Comparison of ENCODE assay signal across 1 cellular context in the genomic region with DNA sequence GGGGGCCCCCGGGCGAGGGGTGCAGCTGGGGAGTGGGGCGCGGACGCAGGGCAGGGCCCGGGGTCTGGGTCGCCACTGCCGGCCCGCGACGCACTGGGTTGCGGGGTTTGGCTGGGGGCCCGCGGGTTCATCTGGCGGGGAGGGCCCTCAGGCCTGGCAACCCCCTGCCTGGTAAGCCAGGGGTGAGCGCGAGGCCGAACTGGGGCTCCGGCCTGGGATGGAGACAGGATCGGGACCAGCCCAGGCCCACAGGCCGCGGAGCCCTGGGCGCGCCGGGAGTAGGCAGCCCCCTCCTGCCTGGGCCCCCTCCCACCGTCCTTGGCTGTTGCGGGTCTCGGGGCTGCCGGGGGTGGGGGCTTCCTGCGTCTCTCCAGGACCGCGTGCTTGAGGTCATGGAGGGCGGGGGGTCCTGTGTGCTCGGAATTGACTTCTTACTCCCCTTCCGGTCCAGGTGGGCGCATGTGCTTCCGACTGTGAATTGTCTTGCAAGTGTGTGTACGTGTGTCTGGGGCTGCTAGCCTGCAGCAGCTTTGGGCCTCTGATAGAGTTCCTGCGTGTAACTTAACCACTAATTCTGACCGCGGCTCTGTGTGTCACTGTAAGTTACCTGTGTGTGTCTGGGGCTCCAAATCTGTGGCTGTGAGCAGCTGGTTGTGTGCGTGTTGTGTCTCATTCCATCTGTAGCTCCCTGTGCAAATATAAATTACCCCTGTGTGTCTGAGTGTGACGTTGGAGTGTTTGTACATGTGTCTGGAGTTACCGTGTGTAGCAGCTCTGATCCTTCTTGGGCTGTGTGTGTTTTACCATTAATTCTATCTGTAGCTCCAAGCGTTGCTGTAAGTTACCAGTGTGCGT.
TF ChIP-seq lines count a peak whose summit lies in the region.

No MANE protein-coding gene starts in this region.

TF ChIP-seq in HepG2, 621 proteins besides CTCF, POLR2A, EP300 and RAD21 (continued from another document and continues in another):
- TF ChIP-seq, protein P1, sequence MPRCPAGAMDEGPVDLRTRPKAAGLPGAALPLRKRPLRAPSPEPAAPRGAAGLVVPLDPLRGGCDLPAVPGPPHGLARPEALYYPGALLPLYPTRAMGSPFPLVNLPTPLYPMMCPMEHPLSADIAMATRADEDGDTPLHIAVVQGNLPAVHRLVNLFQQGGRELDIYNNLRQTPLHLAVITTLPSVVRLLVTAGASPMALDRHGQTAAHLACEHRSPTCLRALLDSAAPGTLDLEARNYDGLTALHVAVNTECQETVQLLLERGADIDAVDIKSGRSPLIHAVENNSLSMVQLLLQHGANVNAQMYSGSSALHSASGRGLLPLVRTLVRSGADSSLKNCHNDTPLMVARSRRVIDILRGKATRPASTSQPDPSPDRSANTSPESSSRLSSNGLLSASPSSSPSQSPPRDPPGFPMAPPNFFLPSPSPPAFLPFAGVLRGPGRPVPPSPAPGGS (CRISPR knock-in tag; IDR thresholded peaks at IDR 0.05) = no peak
- TF ChIP-seq GABPB1 (CRISPR knock-in tag; IDR thresholded peaks at IDR 0.05) (peak; percentile 70), ZFP62 (CRISPR knock-in tag; IDR thresholded peaks at IDR 0.05) (no peak), DMAP1 (CRISPR knock-in tag; IDR thresholded peaks at IDR 0.05) (peak; percentile 45; the same call in 1 of the 2 replicates), MXI1 (IDR thresholded peaks at IDR 0.05; ENCODE audit: borderline replicate concordance, low read depth, low read length) (no peak), CBX1 (IDR thresholded peaks at IDR 0.05; ENCODE audit: low read depth) (no peak), ZBTB21 (CRISPR knock-in tag; IDR thresholded peaks at IDR 0.05) (no peak), NFKB2 (CRISPR knock-in tag; IDR thresholded peaks at IDR 0.05; ENCODE audit: borderline replicate concordance) (no peak), CBX5 (CRISPR knock-in tag; IDR thresholded peaks at IDR 0.05; ENCODE audit: borderline replicate concordance) (0 out of 2 replicates have a peak, but pooled peaks have one; percentile 8), MIER2 (CRISPR knock-in tag; IDR thresholded peaks at IDR 0.05) (no peak), MIXL1 (CRISPR knock-in tag; IDR thresholded peaks at IDR 0.05) (no peak), NFATC3 (CRISPR knock-in tag; IDR thresholded peaks at IDR 0.05) (no peak), ZNF558 (CRISPR knock-in tag; IDR thresholded peaks at IDR 0.05; ENCODE audit: borderline replicate concordance) (peak; percentile 48; the same call in 1 of the 2 replicates), WIZ (CRISPR knock-in tag; IDR thresholded peaks at IDR 0.05) (no peak), PITX1 (CRISPR knock-in tag; IDR thresholded peaks at IDR 0.05) (0 out of 2 replicates have a peak, but pooled peaks have one; percentile 10), ZBTB7A (CRISPR knock-in tag; IDR thresholded peaks at IDR 0.05) (peak; percentile 51; the same call in 1 of the 2 replicates), HNRNPK (IDR thresholded peaks at IDR 0.05; ENCODE audit: low read depth, low read length, poor library complexity, severe bottlenecking) (peak; percentile 48), KDM3A (CRISPR knock-in tag; IDR thresholded peaks at IDR 0.05; ENCODE audit: low read depth) (peak; percentile 29; the same call in 1 of the 2 replicates), XRCC5 (optimal IDR thresholded peaks at IDR 0.05; ENCODE audit: low read length) (no peak), HMGA1 (CRISPR knock-in tag; conservative IDR thresholded peaks at IDR 0.05) (no peak), ARNTL (CRISPR knock-in tag; IDR thresholded peaks at IDR 0.05) (no peak; the same call in 1 of the 2 replicates), ZNF629 (CRISPR knock-in tag; conservative IDR thresholded peaks at IDR 0.05) (no peak), MYC (CRISPR knock-in tag; IDR thresholded peaks at IDR 0.05; ENCODE audit: borderline replicate concordance) (peak; percentile 86), ZNF788 (CRISPR knock-in tag; IDR thresholded peaks at IDR 0.05; ENCODE audit: borderline replicate concordance) (peak; percentile 51; the same call in 1 of the 2 replicates), MZF1 (CRISPR knock-in tag; IDR thresholded peaks at IDR 0.05; ENCODE audit: borderline replicate concordance) (no peak), ZNF879 (CRISPR knock-in tag; IDR thresholded peaks at IDR 0.05) (0 out of 2 replicates have a peak, but pooled peaks have one; percentile 51)
- TF ChIP-seq, protein P2, sequence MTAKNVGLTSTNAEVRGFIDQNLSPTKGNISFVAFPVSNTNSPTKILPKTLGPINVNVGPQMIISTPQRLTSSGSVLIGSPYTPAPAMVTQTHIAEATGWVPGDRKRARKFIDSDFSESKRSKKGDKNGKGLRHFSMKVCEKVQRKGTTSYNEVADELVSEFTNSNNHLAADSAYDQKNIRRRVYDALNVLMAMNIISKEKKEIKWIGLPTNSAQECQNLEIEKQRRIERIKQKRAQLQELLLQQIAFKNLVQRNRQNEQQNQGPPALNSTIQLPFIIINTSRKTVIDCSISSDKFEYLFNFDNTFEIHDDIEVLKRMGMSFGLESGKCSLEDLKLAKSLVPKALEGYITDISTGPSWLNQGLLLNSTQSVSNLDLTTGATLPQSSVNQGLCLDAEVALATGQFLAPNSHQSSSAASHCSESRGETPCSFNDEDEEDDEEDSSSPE (CRISPR knock-in tag; IDR thresholded peaks at IDR 0.05) = 0 out of 2 replicates have a peak, but pooled peaks have one; percentile 24
- TF ChIP-seq, protein P3, sequence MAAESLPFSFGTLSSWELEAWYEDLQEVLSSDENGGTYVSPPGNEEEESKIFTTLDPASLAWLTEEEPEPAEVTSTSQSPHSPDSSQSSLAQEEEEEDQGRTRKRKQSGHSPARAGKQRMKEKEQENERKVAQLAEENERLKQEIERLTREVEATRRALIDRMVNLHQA (CRISPR knock-in tag; IDR thresholded peaks at IDR 0.05) = no peak
- TF ChIP-seq, protein P4, sequence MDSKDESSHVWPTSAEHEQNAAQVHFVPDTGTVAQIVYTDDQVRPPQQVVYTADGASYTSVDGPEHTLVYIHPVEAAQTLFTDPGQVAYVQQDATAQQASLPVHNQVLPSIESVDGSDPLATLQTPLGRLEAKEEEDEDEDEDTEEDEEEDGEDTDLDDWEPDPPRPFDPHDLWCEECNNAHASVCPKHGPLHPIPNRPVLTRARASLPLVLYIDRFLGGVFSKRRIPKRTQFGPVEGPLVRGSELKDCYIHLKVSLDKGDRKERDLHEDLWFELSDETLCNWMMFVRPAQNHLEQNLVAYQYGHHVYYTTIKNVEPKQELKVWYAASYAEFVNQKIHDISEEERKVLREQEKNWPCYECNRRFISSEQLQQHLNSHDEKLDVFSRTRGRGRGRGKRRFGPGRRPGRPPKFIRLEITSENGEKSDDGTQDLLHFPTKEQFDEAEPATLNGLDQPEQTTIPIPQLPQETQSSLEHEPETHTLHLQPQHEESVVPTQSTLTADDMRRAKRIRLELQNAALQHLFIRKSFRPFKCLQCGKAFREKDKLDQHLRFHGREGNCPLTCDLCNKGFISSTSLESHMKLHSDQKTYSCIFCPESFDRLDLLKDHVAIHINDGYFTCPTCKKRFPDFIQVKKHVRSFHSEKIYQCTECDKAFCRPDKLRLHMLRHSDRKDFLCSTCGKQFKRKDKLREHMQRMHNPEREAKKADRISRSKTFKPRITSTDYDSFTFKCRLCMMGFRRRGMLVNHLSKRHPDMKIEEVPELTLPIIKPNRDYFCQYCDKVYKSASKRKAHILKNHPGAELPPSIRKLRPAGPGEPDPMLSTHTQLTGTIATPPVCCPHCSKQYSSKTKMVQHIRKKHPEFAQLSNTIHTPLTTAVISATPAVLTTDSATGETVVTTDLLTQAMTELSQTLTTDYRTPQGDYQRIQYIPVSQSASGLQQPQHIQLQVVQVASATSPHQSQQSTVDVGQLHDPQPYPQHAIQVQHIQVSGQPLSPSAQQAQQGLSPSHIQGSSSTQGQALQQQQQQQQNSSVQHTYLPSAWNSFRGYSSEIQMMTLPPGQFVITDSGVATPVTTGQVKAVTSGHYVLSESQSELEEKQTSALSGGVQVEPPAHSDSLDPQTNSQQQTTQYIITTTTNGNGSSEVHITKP (CRISPR knock-in tag; IDR thresholded peaks at IDR 0.05; ENCODE audit: low read depth) = no peak
- TF ChIP-seq, protein P5, sequence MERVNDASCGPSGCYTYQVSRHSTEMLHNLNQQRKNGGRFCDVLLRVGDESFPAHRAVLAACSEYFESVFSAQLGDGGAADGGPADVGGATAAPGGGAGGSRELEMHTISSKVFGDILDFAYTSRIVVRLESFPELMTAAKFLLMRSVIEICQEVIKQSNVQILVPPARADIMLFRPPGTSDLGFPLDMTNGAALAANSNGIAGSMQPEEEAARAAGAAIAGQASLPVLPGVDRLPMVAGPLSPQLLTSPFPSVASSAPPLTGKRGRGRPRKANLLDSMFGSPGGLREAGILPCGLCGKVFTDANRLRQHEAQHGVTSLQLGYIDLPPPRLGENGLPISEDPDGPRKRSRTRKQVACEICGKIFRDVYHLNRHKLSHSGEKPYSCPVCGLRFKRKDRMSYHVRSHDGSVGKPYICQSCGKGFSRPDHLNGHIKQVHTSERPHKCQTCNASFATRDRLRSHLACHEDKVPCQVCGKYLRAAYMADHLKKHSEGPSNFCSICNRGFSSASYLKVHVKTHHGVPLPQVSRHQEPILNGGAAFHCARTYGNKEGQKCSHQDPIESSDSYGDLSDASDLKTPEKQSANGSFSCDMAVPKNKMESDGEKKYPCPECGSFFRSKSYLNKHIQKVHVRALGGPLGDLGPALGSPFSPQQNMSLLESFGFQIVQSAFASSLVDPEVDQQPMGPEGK (CRISPR knock-in tag; IDR thresholded peaks at IDR 0.05) = peak; percentile 81
- TF ChIP-seq, protein P6, sequence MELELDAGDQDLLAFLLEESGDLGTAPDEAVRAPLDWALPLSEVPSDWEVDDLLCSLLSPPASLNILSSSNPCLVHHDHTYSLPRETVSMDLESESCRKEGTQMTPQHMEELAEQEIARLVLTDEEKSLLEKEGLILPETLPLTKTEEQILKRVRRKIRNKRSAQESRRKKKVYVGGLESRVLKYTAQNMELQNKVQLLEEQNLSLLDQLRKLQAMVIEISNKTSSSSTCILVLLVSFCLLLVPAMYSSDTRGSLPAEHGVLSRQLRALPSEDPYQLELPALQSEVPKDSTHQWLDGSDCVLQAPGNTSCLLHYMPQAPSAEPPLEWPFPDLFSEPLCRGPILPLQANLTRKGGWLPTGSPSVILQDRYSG (CRISPR knock-in tag; IDR thresholded peaks at IDR 0.05) = no peak
- TF ChIP-seq, protein P7, sequence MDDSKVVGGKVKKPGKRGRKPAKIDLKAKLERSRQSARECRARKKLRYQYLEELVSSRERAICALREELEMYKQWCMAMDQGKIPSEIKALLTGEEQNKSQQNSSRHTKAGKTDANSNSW (CRISPR knock-in tag; IDR thresholded peaks at IDR 0.05; ENCODE audit: borderline replicate concordance) = no peak
- TF ChIP-seq, protein P8, sequence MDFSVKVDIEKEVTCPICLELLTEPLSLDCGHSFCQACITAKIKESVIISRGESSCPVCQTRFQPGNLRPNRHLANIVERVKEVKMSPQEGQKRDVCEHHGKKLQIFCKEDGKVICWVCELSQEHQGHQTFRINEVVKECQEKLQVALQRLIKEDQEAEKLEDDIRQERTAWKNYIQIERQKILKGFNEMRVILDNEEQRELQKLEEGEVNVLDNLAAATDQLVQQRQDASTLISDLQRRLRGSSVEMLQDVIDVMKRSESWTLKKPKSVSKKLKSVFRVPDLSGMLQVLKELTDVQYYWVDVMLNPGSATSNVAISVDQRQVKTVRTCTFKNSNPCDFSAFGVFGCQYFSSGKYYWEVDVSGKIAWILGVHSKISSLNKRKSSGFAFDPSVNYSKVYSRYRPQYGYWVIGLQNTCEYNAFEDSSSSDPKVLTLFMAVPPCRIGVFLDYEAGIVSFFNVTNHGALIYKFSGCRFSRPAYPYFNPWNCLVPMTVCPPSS (IDR thresholded peaks at IDR 0.05) = no peak
- TF ChIP-seq, protein P9, sequence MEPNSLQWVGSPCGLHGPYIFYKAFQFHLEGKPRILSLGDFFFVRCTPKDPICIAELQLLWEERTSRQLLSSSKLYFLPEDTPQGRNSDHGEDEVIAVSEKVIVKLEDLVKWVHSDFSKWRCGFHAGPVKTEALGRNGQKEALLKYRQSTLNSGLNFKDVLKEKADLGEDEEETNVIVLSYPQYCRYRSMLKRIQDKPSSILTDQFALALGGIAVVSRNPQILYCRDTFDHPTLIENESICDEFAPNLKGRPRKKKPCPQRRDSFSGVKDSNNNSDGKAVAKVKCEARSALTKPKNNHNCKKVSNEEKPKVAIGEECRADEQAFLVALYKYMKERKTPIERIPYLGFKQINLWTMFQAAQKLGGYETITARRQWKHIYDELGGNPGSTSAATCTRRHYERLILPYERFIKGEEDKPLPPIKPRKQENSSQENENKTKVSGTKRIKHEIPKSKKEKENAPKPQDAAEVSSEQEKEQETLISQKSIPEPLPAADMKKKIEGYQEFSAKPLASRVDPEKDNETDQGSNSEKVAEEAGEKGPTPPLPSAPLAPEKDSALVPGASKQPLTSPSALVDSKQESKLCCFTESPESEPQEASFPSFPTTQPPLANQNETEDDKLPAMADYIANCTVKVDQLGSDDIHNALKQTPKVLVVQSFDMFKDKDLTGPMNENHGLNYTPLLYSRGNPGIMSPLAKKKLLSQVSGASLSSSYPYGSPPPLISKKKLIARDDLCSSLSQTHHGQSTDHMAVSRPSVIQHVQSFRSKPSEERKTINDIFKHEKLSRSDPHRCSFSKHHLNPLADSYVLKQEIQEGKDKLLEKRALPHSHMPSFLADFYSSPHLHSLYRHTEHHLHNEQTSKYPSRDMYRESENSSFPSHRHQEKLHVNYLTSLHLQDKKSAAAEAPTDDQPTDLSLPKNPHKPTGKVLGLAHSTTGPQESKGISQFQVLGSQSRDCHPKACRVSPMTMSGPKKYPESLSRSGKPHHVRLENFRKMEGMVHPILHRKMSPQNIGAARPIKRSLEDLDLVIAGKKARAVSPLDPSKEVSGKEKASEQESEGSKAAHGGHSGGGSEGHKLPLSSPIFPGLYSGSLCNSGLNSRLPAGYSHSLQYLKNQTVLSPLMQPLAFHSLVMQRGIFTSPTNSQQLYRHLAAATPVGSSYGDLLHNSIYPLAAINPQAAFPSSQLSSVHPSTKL (CRISPR knock-in tag; IDR thresholded peaks at IDR 0.05) = 0 out of 2 replicates have a peak, but pooled peaks have one; percentile 12
- TF ChIP-seq, protein P10, sequence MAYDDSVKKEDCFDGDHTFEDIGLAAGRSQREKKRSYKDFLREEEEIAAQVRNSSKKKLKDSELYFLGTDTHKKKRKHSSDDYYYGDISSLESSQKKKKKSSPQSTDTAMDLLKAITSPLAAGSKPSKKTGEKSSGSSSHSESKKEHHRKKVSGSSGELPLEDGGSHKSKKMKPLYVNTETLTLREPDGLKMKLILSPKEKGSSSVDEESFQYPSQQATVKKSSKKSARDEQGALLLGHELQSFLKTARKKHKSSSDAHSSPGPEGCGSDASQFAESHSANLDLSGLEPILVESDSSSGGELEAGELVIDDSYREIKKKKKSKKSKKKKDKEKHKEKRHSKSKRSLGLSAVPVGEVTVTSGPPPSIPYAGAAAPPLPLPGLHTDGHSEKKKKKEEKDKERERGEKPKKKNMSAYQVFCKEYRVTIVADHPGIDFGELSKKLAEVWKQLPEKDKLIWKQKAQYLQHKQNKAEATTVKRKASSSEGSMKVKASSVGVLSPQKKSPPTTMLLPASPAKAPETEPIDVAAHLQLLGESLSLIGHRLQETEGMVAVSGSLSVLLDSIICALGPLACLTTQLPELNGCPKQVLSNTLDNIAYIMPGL (CRISPR knock-in tag; IDR thresholded peaks at IDR 0.05; ENCODE audit: borderline replicate concordance in 1 of 2, low read depth in 1 of 2) = peak; percentile 16 to 67; a peak in 2 of 4 replicates
